Comparison of ENCODE assay signal across 13 cellular contexts in the genomic region with DNA sequence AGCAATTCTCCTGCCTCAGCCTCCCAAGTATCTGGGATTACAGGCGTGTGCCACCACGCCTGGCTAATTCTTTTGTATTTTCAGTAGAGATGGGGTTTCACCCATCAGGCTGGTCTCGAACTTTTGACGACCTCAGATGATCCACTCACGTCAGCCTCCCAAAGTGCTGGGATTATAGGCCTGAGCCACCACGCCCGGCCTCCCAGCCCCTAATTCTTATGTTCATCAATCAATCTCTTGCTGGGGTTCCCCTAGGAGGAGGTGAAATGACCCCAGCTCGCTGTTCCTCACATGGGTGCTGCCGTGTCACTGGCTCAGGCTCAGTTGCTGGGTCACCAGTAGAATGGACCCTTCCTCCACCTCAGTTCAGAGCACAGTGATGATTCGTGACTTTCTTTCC. TPM values are rescaled to one million over a fixed set of nuclear protein-coding genes. Genes with fewer than 3 reads are reported as not detected.
"Had no signal": no experiment of that assay in that cellular context is flagged by ENCODE, and none has a peak within 500 bp of the region (broad histone marks: within the 10 kb centered on the region; RNA-seq: fewer than 3 reads in every experiment).

A gene (plus strand): TSS at position 301 of the 400 bp plus-strand sequence.

RNA-seq across cellular contexts. Expression of the gene that starts here (rescaled TPM):
- total RNA-seq: activated B cell treated with CpG ODN at 0.5 μM for 24 hours; activated CD4-positive, alpha-beta memory T cell treated with anti-CD3 and anti-CD28 coated beads for 36 hours; activated CD4-positive, alpha-beta memory T cell treated with anti-CD3 and anti-CD28 coated beads, Interleukin-2, amount 10 ng/mL, durations not matched to agents 7 days and 5 days; activated CD4-positive, alpha-beta T cell treated with anti-CD3 and anti-CD28 coated beads for 36 hours; activated CD4-positive, alpha-beta T cell treated with anti-CD3 and anti-CD28 coated beads, Interleukin-2, amount 10 ng/mL, durations not matched to agents 24 days and 14 days; activated CD4-positive, alpha-beta T cell treated with anti-CD3 and anti-CD28 coated beads, Interleukin-2, amount 10 ng/mL, durations not matched to agents 7 days and 5 days; activated CD8-positive, alpha-beta memory T cell treated with anti-CD3 and anti-CD28 coated beads for 36 hours; activated CD8-positive, alpha-beta memory T cell treated with anti-CD3 and anti-CD28 coated beads, Interleukin-2, amount 10 ng/mL, durations not matched to agents 7 days and 5 days; activated CD8-positive, alpha-beta T cell treated with anti-CD3 and anti-CD28 coated beads for 36 hours; activated CD8-positive, alpha-beta T cell treated with anti-CD3 and anti-CD28 coated beads, Interleukin-2, amount 10 ng/mL, durations not matched to agents 7 days and 5 days; T-helper 1 cell treated with Interleukin-12 subunit alpha and Interleukin-12 subunit beta and Interleukin-4 antibody, amounts not matched to agents 30 ng/mL and 1 ng/mL, for 36 hours; T-helper 17 cell; WTC11 had no signal
